Comparison of ENCODE assay signal across 8 cellular contexts in the genomic region with DNA sequence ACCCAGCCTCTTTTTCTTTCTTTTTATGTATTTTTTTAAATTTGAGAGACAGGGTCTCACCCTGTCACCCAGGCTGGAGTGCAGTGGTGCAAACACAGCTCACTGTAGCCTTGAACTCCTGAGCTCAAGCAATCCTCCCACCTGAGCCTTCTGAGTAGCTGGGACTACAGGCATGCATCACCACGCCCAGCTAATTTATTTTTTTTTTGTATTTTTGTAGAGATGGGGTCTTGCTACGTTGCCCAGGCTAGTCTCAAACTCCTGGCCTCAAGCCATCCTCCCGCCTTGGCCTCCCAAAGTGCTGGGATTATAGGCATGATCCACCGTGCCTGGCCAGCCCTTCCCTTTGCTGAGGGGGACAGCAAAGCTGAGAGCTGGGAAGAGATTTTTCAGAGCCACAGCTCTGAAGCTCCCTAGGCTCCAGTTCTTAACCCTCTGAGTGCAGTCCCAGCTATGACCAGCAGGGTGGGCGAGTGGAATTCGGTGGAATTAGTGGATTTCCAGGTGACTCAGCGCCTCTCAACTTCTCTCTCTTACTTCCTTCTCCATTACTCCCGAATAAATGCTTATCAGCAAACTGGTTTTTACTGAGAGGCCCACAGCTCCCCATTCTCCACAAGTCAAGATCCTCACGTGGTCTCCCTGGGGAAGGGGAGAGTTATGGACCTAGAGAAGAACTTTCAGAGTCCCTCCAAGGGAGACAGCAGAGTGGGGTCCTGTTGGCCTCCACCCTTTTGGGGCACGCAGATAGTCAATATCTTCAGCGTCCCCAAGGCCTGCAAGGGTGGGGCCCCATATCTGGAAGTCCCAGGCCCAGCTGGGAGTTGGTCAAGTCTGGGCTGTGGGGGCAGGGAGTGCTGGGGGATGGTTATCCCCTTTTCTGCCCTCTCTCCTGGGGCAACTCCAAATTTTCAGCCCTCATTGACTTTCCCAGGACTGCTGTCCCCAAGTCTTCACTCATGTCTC. TPM values are rescaled to one million over a fixed set of nuclear protein-coding genes. Genes with fewer than 3 reads are reported as not detected.
DNase-seq lines count a peak whose midpoint lies in the region; ATAC-seq and TF ChIP-seq lines count a peak whose summit lies in the region.

No MANE protein-coding gene starts in this region.

- ATAC-seq in HG02642 (IDR thresholded peaks at IDR 0.05; ENCODE audit: poor library complexity, unreplicated experiment), result no peak

- TF ChIP-seq CTCF in GM06990 (IDR thresholded peaks at IDR 0.05; ENCODE audit: insufficient read depth, low read length, poor library complexity, severe bottlenecking) (peak; percentile 83), ascending aorta (IDR thresholded peaks at IDR 0.05) (peak; percentile 86 to 90 (median 89)), right atrium auricular region (IDR thresholded peaks at IDR 0.05) (peak; percentile 84 to 88), vagina (IDR thresholded peaks at IDR 0.05) (peak in 2 of 3 experiments; percentile 65 to 86)

- peak overlapping the region; percentile 80 for H3K4me3 Mint-ChIP-seq in T-helper 1 cell treated with Interleukin-12 subunit alpha and Interleukin-12 subunit beta and Interleukin-4 antibody, amounts not matched to agents 30 μg/mL and 1 μg/mL, for 36 hours

- H3K27me3 ChIP-seq in GM06990 (replicated peaks; ENCODE audit: control insufficient read depth, insufficient read depth, low read length) (no peaks in the 10 kb centered on the region; the same call in 1 of the 2 replicates), ascending aorta (no peaks in the 10 kb centered on the region), right atrium auricular region (no peaks in the 10 kb centered on the region), vagina (no peaks in the 10 kb centered on the region)

- H3K4me1 ChIP-seq in ascending aorta (peaks cover 5 to 22% of the 10 kb centered on the region in 2 donors), right atrium auricular region (peaks cover 0 to 32% of the 10 kb centered on the region in 2 donors), vagina (peaks cover 45% of the 10 kb centered on the region)

- no peaks in the 10 kb centered on the region for H3K9me3 Mint-ChIP-seq in T-helper 1 cell treated with Interleukin-12 subunit alpha and Interleukin-12 subunit beta and Interleukin-4 antibody, amounts not matched to agents 30 μg/mL and 1 μg/mL, for 36 hours

- peaks cover 29% of the 10 kb centered on the region for H3K27me3 Mint-ChIP-seq in T-helper 1 cell treated with Interleukin-12 subunit alpha and Interleukin-12 subunit beta and Interleukin-4 antibody, amounts not matched to agents 30 μg/mL and 1 μg/mL, for 36 hours (ENCODE audit: low read depth)

- peaks cover 20% of the 10 kb centered on the region for H3K4me1 Mint-ChIP-seq in T-helper 1 cell treated with Interleukin-12 subunit alpha and Interleukin-12 subunit beta and Interleukin-4 antibody, amounts not matched to agents 30 μg/mL and 1 μg/mL, for 36 hours (ENCODE audit: low read depth)

- no peaks in the 10 kb centered on the region for H3K36me3 ChIP-seq in GM06990 (ENCODE audit: control insufficient read depth, insufficient read depth, low read length)
- H3K36me3 ChIP-seq in ascending aorta, result peaks cover 0 to 4% of the 10 kb centered on the region in 2 donors
- H3K36me3 ChIP-seq in right atrium auricular region, result no peaks in the 10 kb centered on the region
- no peaks in the 10 kb centered on the region for H3K36me3 ChIP-seq in vagina

- no peak for DNase-seq in GM06990 (ENCODE audit: extremely low read depth, insufficient read length)
- DNase-seq in NCI-H1417 treated with DMSO at 0.1 percent for 48 hours (lab: John Stamatoyannopoulos, UW), result peak; percentile 3
- peak; percentile 56 to 95 for DNase-seq in ascending aorta (ENCODE audit: low spot score in 2 of 2)
- peak; percentile 94 for DNase-seq in right atrium auricular region (ENCODE audit: low spot score)
- peak; percentile 61 for DNase-seq in putamen (ENCODE audit: low spot score)
- peak in 1 of 2 donors; percentile 90 for DNase-seq in vagina (ENCODE audit: extremely low spot score in 2 of 2)

- peaks cover 6% of the 10 kb centered on the region for H3K36me3 Mint-ChIP-seq in T-helper 1 cell treated with Interleukin-12 subunit alpha and Interleukin-12 subunit beta and Interleukin-4 antibody, amounts not matched to agents 30 μg/mL and 1 μg/mL, for 36 hours (ENCODE audit: low read depth)

- no peak overlapping the region for H3K27ac Mint-ChIP-seq in T-helper 1 cell treated with Interleukin-12 subunit alpha and Interleukin-12 subunit beta and Interleukin-4 antibody, amounts not matched to agents 30 μg/mL and 1 μg/mL, for 36 hours

- TF ChIP-seq POLR2A in vagina (IDR thresholded peaks at IDR 0.05), result no peak

- intact Hi-C loops in ascending aorta (cut with DNase I), result loop anchor here (1.0 to 10.0 kb wide), 8 partner anchors 20 to 630 kb away; partner anchors contain the start of genes C19orf47, DYRK1B, MIA and PLD3
- intact Hi-C loops in vagina (cut with DNase I), result loop anchor here (10.0 kb wide), 1 partner anchor 170 kb away; no protein-coding TSS in a partner anchor

- H3K27ac ChIP-seq in ascending aorta (peak overlapping the region; percentile 80 to 86), right atrium auricular region (peak overlapping the region; percentile 95 to 98), vagina (peak overlapping the region; percentile 95)

- H3K4me3 ChIP-seq in GM06990 (replicated peaks; ENCODE audit: low read depth, low read length) (peak overlapping the region; percentile 78), ascending aorta (peak overlapping the region; percentile 68 to 92), right atrium auricular region (peak overlapping the region; percentile 73 to 84), vagina (peak overlapping the region; percentile 73 to 85)

- H3K9me3 ChIP-seq in ascending aorta (no peaks in the 10 kb centered on the region), right atrium auricular region (no peaks in the 10 kb centered on the region), vagina (no peaks in the 10 kb centered on the region)

RNA-seq across cellular contexts. Expression of gene BLVRB, which starts 1.2 kb away (rescaled TPM):
- total RNA-seq in ascending aorta, result 295 TPM
- total RNA-seq in right atrium auricular region, result 100 to 1,000 TPM; 123 to 199 TPM
- total RNA-seq in vagina, result 357 TPM

RNA-seq across cellular contexts. Expression of gene SPTBN4, which starts 2.5 kb away (rescaled TPM):
- total RNA-seq in ascending aorta (0.43 TPM), right atrium auricular region (1 to 10 TPM; 5.2 to 5.5 TPM), vagina (1.7 TPM)

RNA-seq across cellular contexts. Expression of gene SERTAD3, which starts 20.2 kb away (rescaled TPM):
- total RNA-seq in ascending aorta (36.9 TPM), right atrium auricular region (10 to 100 TPM; 19.2 to 25.4 TPM), vagina (42.0 TPM)

RNA-seq across cellular contexts. Expression of gene SERTAD1, which starts 38.5 kb away (rescaled TPM):
- 39.7 TPM for total RNA-seq in ascending aorta
- 10 to 100 TPM; 12.7 to 27.2 TPM for total RNA-seq in right atrium auricular region
- 14.2 TPM for total RNA-seq in vagina

RNA-seq across cellular contexts. Expression of gene PRX, which starts 51.2 kb away (rescaled TPM):
- total RNA-seq in ascending aorta (3.3 TPM), right atrium auricular region (1 to 10 TPM; 4.8 to 5.1 TPM), vagina (3.2 TPM)
